Comparison of ENCODE assay signal across 8 cellular contexts in the genomic region with DNA sequence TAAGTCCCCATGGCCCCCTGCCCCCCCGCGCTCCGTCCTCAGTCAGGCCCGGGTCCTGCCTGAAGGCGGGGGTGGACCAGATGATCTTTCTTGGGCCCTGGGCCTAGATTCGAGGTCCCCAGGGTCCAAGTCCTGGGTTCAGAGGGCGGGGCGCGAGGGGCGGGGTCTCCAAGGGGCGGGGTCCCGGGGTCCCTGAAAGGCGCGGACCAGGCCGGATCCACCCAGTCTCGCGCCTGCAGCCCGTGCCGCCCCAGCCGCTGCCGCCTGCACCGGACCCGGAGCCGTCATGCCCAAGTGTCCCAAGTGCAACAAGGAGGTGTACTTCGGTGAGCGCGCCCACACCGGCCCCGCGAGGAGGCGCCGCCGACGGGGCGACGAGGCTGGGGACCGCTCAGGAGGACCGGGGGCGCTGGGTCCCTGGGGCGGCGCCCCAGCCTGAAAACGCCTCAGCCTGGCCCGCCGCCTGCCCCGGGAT. TPM values are rescaled to one million over a fixed set of nuclear protein-coding genes. Genes with fewer than 3 reads are reported as not detected.
DNase-seq lines count a peak whose midpoint lies in the region; ATAC-seq and TF ChIP-seq lines count a peak whose summit lies in the region.

No MANE protein-coding gene starts in this region.

- no peak for ATAC-seq in WTC11
- no peak for ATAC-seq in HG03280 (IDR thresholded peaks at IDR 0.05; ENCODE audit: unreplicated experiment)
- no peak for ATAC-seq in HG02678 (IDR thresholded peaks at IDR 0.05; ENCODE audit: unreplicated experiment)
- no peak for ATAC-seq in GM21619 (IDR thresholded peaks at IDR 0.05; ENCODE audit: unreplicated experiment)

- H3K27ac ChIP-seq in H9 (ENCODE audit: insufficient read length, low read depth, low read length) = no peak overlapping the region

- no peak for DNase-seq in H9
- DNase-seq in WTC11 (ENCODE audit: low spot score) = peak; percentile 58
- no peak for DNase-seq in fibroblast of villous mesenchyme (ENCODE audit: low read depth)
- DNase-seq in skeletal muscle cell (ENCODE audit: low read depth) = no peak
- DNase-seq in hippocampal formation (lab: John Stamatoyannopoulos, UW) = no peak

- peaks cover 26% of the 10 kb centered on the region; the same call in 1 of the 2 replicates for H3K27me3 ChIP-seq in H9 (ENCODE audit: insufficient read depth, low read length)

- no peak overlapping the region for H2BK5ac ChIP-seq in H9 (ENCODE audit: insufficient read length, low read length)

- H3K79me2 ChIP-seq in H9 (ENCODE audit: insufficient read depth, low read length) = no peaks in the 10 kb centered on the region

- H3K23me2 ChIP-seq in H9 (ENCODE audit: insufficient read length, low read depth, low read length, poor library complexity, severe bottlenecking) = peaks cover 6% of the 10 kb centered on the region

- H3K4me1 Mint-ChIP-seq in H9 (peaks cover 9 to 18% of the 10 kb centered on the region in 2 experiments), WTC11 (peaks cover 9% of the 10 kb centered on the region)

- H3K18ac ChIP-seq in H9 (ENCODE audit: insufficient read length, low read depth, low read length) = peak overlapping the region; percentile 27

- H2BK12ac ChIP-seq in H9 (ENCODE audit: insufficient read length, low read depth, low read length) = no peak overlapping the region

- H3K27me3 Mint-ChIP-seq in H9 (ENCODE audit: low read depth) (peaks cover 68% of the 10 kb centered on the region), WTC11 (ENCODE audit: low read depth) (peaks cover 67% of the 10 kb centered on the region)

- no peak overlapping the region for H3K4ac ChIP-seq in H9 (ENCODE audit: low read depth, low read length)

- POLR2A ChIA-PET in WTC11 (lab: Charles Lee) = interaction anchor here (0.5 kb wide), 1 partner anchor 179 kb away, joined by 4 read pairs; no protein-coding TSS in a partner anchor

- H3K36me3 Mint-ChIP-seq in H9 (ENCODE audit: insufficient read depth in 1 of 3, low read depth in 3 of 3) (no peaks in the 10 kb centered on the region; a peak in 1 of 7 replicates), WTC11 (no peaks in the 10 kb centered on the region)

- H4K91ac ChIP-seq in H9 (ENCODE audit: insufficient read length, low read depth, low read length) = no peak overlapping the region

- H2BK120ac ChIP-seq in H9 (ENCODE audit: low read depth, low read length, poor library complexity, severe bottlenecking) = no peak overlapping the region

- H3K9ac ChIP-seq in H9 (ENCODE audit: extremely low read depth, insufficient read length, low read length) = no peak overlapping the region

- H3K4me1 ChIP-seq in H9 (ENCODE audit: insufficient read depth, low read length) = no peaks in the 10 kb centered on the region

- TF ChIP-seq CTCF in H9 (conservative IDR thresholded peaks at IDR 0.05) = no peak
- TF ChIP-seq CTCF in WTC11 (IDR thresholded peaks at IDR 0.05) = no peak
- TF ChIP-seq CTCF in fibroblast of villous mesenchyme (IDR thresholded peaks at IDR 0.05; ENCODE audit: insufficient read depth, low read depth, low read length) = no peak

- peak overlapping the region; percentile 15 for H3K4me2 ChIP-seq in H9 (ENCODE audit: insufficient read depth, insufficient read length, low read length)

- CTCF ChIA-PET in WTC11 (lab: Charles Lee) = interaction anchor here (0.6 to 1.9 kb wide), 8 partner anchors 14 to 297 kb away, joined by 3 to 14 read pairs (median 4); partner anchors contain the start of gene BTBD6

- H3K23ac ChIP-seq in H9 (ENCODE audit: insufficient read length, low read depth, low read length) = no peak overlapping the region

- H3K9me3 Mint-ChIP-seq in H9 (peaks cover 0 to 4% of the 10 kb centered on the region in 2 experiments; a peak in 1 of 5 replicates), WTC11 (no peaks in the 10 kb centered on the region)

- no CpG with 5 or more reads among the region's 45 CpGs for WGBS in H9 (ENCODE audit: extremely low coverage, insufficient read length, low lambda C conversion rate)

- H4K5ac ChIP-seq in H9 (ENCODE audit: insufficient read length, low read depth, low read length) = no peak overlapping the region

- no peak overlapping the region for H2AFZ ChIP-seq in H9 (ENCODE audit: low read length)

- no peaks in the 10 kb centered on the region for H4K20me1 ChIP-seq in H9 (ENCODE audit: control insufficient read depth, insufficient read depth, insufficient read length)

- H3K9me3 ChIP-seq in H9 (ENCODE audit: control insufficient read depth, low read depth, low read length) = no peaks in the 10 kb centered on the region

- H4K8ac ChIP-seq in H9 (replicated peaks; ENCODE audit: insufficient read length, low read depth, low read length) = no peak overlapping the region

- no peak overlapping the region for H2BK15ac ChIP-seq in H9 (ENCODE audit: low read depth, low read length)

- no peak overlapping the region for H3T11ph ChIP-seq in H9 (ENCODE audit: low read length)

- no peaks in the 10 kb centered on the region for H3K79me1 ChIP-seq in H9 (ENCODE audit: insufficient read depth, low read depth, low read length, poor library complexity, severe bottlenecking)

- no peak overlapping the region for H2AK5ac ChIP-seq in H9 (ENCODE audit: insufficient read length, low read length)

- H3K27ac Mint-ChIP-seq in H9 (no peak overlapping the region), WTC11 (no peak overlapping the region)

- H3K4me3 ChIP-seq in fibroblast of villous mesenchyme (ENCODE audit: low read depth, low read length) (peak overlapping the region; percentile 37), skeletal muscle cell (ENCODE audit: low read depth, low read length) (peak overlapping the region; percentile 26)

- H3K56ac ChIP-seq in H9 (ENCODE audit: insufficient read length, low read depth, low read length) = no peak overlapping the region

- peak overlapping the region; percentile 8; the same call in 1 of the 2 replicates for H3K14ac ChIP-seq in H9 (ENCODE audit: insufficient read depth, low read length)

- H3K4me3 Mint-ChIP-seq in H9 (peak overlapping the region; percentile 17 to 75; a peak in 4 of 5 replicates), WTC11 (peak overlapping the region; percentile 53)

- H2BK20ac ChIP-seq in H9 (ENCODE audit: low read depth, low read length, poor library complexity, severe bottlenecking) = no peak overlapping the region

TF ChIP-seq in WTC11, 78 proteins besides CTCF, POLR2A, EP300 and RAD21 (continues in another document):
- TF ChIP-seq MLX (CRISPR knock-in tag; IDR thresholded peaks at IDR 0.05) = no peak
- TF ChIP-seq, protein P1, sequence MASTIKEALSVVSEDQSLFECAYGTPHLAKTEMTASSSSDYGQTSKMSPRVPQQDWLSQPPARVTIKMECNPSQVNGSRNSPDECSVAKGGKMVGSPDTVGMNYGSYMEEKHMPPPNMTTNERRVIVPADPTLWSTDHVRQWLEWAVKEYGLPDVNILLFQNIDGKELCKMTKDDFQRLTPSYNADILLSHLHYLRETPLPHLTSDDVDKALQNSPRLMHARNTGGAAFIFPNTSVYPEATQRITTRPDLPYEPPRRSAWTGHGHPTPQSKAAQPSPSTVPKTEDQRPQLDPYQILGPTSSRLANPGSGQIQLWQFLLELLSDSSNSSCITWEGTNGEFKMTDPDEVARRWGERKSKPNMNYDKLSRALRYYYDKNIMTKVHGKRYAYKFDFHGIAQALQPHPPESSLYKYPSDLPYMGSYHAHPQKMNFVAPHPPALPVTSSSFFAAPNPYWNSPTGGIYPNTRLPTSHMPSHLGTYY (CRISPR knock-in tag; IDR thresholded peaks at IDR 0.05) = no peak
- TF ChIP-seq ZNF423 (CRISPR knock-in tag; IDR thresholded peaks at IDR 0.05) = no peak
- no peak for TF ChIP-seq RELA (CRISPR knock-in tag; IDR thresholded peaks at IDR 0.05; ENCODE audit: borderline replicate concordance)
- TF ChIP-seq NFATC4 (CRISPR knock-in tag; IDR thresholded peaks at IDR 0.05) = no peak
- TF ChIP-seq, protein P2, sequence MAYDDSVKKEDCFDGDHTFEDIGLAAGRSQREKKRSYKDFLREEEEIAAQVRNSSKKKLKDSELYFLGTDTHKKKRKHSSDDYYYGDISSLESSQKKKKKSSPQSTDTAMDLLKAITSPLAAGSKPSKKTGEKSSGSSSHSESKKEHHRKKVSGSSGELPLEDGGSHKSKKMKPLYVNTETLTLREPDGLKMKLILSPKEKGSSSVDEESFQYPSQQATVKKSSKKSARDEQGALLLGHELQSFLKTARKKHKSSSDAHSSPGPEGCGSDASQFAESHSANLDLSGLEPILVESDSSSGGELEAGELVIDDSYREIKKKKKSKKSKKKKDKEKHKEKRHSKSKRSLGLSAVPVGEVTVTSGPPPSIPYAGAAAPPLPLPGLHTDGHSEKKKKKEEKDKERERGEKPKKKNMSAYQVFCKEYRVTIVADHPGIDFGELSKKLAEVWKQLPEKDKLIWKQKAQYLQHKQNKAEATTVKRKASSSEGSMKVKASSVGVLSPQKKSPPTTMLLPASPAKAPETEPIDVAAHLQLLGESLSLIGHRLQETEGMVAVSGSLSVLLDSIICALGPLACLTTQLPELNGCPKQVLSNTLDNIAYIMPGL (CRISPR knock-in tag; IDR thresholded peaks at IDR 0.05) = no peak; the same call in 1 of the 2 replicates
- TF ChIP-seq CDX4 (CRISPR knock-in tag; IDR thresholded peaks at IDR 0.05; ENCODE audit: borderline replicate concordance) = no peak

RNA-seq across cellular contexts. Expression of gene CRIP1, which starts 0.3 kb away (rescaled TPM):
- 6.9 and 8.8 TPM in 2 replicates for total RNA-seq in H9 (2021)
- total RNA-seq in WTC11 (2021) = 4.8 to 9.0 TPM (median 5.8 TPM) in 3 replicates
- total RNA-seq in fibroblast of villous mesenchyme = 1.3 and 2.6 TPM in 2 replicates

RNA-seq across cellular contexts. Expression of gene TEDC1, which starts 4.0 kb away (rescaled TPM):
- total RNA-seq in H9 (2021) (26.2 TPM in 2 replicates), WTC11 (2021) (16.4 to 17.9 TPM (median 16.7 TPM) in 3 replicates), fibroblast of villous mesenchyme (7.3 and 8.4 TPM in 2 replicates)

RNA-seq across cellular contexts. Expression of gene CRIP2, which starts 12.4 kb away (rescaled TPM):
- total RNA-seq in H9 (2021) (5.7 and 7.2 TPM in 2 replicates), WTC11 (2021) (4.6 to 5.4 TPM (median 5.0 TPM) in 3 replicates), fibroblast of villous mesenchyme (8.6 and 18.0 TPM in 2 replicates)

RNA-seq across cellular contexts. Expression of gene TMEM121, which starts 39.4 kb away (rescaled TPM):
- total RNA-seq in H9 (2021) (1.0 and 2.6 TPM in 2 replicates), WTC11 (2021) (0.81 to 1.9 TPM (median 1.5 TPM) in 3 replicates), fibroblast of villous mesenchyme (2.9 and 5.2 TPM in 2 replicates)
